ENCODE assay signal across 1 cellular context in genomic region chr15:58929891-58930416, GRCh38.
TF ChIP-seq lines count a peak whose summit lies in the region.

No MANE protein-coding gene starts in this region.

TF ChIP-seq in GM12878, 131 proteins besides CTCF, POLR2A, EP300 and RAD21:
- TF ChIP-seq HDAC6 (IDR thresholded peaks at IDR 0.05; ENCODE audit: unreplicated experiment): no peak
- TF ChIP-seq MLLT1 (IDR thresholded peaks at IDR 0.05): 0 out of 2 replicates have a peak, but pooled peaks have one; percentile 40
